Comparison of ENCODE assay signal across 19 cellular contexts in the genomic region with DNA sequence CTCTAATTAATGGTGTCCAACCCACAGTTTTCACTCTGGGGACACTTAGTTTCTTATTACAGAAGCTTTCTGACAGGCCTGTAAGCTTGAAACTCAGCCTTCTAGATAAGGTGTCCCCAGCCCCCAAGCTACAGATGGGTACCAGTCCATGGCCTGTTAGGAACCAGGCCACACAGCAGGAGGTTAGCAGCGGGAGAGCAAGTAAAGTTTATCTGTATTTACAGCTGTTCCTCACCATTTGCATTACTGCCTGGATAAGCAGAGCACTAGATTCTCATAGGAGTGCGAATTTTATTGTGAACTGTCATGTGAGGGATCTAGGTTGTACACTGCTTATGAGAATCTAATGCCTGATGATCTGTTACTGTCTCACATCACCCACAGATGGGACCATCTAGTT.
"Had no signal": no experiment of that assay in that cellular context is flagged by ENCODE, and none has a peak within 500 bp of the region (broad histone marks: within the 10 kb centered on the region; RNA-seq: fewer than 3 reads in every experiment).

No MANE protein-coding gene starts in this region.

- H3K27ac ChIP-seq: HL-60 had no signal

- H3K4me3 ChIP-seq: MG63 had no signal

- H3K9me3 ChIP-seq: MG63 had no signal

- DNase-seq: KBM-7, MG63, NCI-H1092, NCI-H1105 treated with DMSO at 0.1 percent for 48 hours, NCI-H1417 treated with DMSO at 0.1 percent for 48 hours, NCI-H146, NCI-H1694 treated with DMSO at 0.1 percent for 48 hours, NCI-H1930, NCI-H2081, NCI-H2107, NCI-H2227 treated with DMSO at 0.1 percent for 48 hours, NCI-H524, NCI-H69, NCI-H774, PC-3, Right ventricle myocardium superior, SIG-M5, T-helper 1 cell had no signal

- H3K36me3 ChIP-seq: MG63 had no signal

- H3K27me3 ChIP-seq: MG63 had no signal
